In genomic region chr12:95661360-95661759, GRCh38 we compare ENCODE assay signal across 25 cellular contexts.
"Had no signal": no experiment of that assay in that cellular context is flagged by ENCODE, and none has a peak within 500 bp of the region (broad histone marks: within the 10 kb centered on the region; RNA-seq: fewer than 3 reads in every experiment).

No MANE protein-coding gene starts in this region.

- DNase-seq: activated CD4-positive, alpha-beta memory T cell treated with anti-CD3 and anti-CD28 coated beads for 36 hours; activated CD4-positive, alpha-beta T cell treated with anti-CD3 and anti-CD28 coated beads, Interleukin-2, amount 10 ng/mL, durations not matched to agents 7 days and 5 days; activated CD4-positive, CD25-positive, alpha-beta regulatory T cell; activated CD8-positive, alpha-beta memory T cell treated with anti-CD3 and anti-CD28 coated beads for 24 hours; activated effector memory CD4-positive, alpha-beta T cell treated with anti-CD3 and anti-CD28 coated beads, Interleukin-2, amount 50 U/mL, for 16 hours; activated naive CD4-positive, alpha-beta T cell treated with Interleukin-2 at 50 U/mL for 16 hours; activated naive CD8-positive, alpha-beta T cell treated with anti-CD3 and anti-CD28 coated beads, Interleukin-2, amount 50 U/mL, for 24 hours; activated T-cell treated with anti-CD3 and anti-CD28 coated beads, Interleukin-2, amount 50 U/mL, for 4 hours; amniotic stem cell; body of pancreas; cerebellar nuclear complex; Kasumi-1; KBM-7; NCI-H1092; NCI-H1417; NCI-H1930; NCI-H510A treated with DMSO at 0.1 percent for 48 hours; NCI-H69; SHP77; T-cell; T-helper 2 cell; T1000 had no signal

- H3K36me3 ChIP-seq: ascending aorta had no signal

- H3K27me3 ChIP-seq: ascending aorta, body of pancreas had no signal

- H3K4me3 ChIP-seq: ascending aorta, body of pancreas had no signal

- H3K27ac ChIP-seq: ascending aorta had no signal

- FAIRE-seq: RCC 7860, TTC549 had no signal

- H3K9me3 ChIP-seq: ascending aorta, body of pancreas had no signal
